ENCODE assay signal across 3 cellular contexts in the genomic region with DNA sequence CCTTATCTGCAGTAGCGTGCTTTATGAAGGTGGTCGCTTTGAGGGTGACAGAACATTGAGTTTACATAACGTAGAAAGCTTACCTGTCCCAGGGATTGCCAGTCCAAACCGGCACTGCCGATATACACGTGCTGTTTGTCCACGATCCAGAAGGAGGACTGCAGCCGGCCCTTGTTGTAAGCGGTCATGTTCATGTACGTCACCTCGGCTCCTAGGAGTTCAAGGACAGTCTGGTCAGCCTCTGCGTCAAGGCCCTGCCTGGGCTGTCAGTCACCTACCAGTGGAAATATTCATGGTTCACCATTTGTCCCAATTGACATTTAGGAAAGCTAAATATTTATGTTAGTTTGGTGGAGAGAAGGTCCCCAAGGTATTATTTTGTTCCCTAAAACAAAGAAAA.
A peak's percentile ranks its signal among the peaks of the same experiment; 100 is the strongest.
TF ChIP-seq lines count a peak whose summit lies in the region.

No MANE protein-coding gene starts in this region.

TF ChIP-seq in HepG2, 621 proteins besides CTCF, POLR2A, EP300 and RAD21 (continues in another document):
- TF ChIP-seq KDM6A (CRISPR knock-in tag; IDR thresholded peaks at IDR 0.05; ENCODE audit: low read depth) (no peak), RARA (CRISPR knock-in tag; IDR thresholded peaks at IDR 0.05) (peak; percentile 74), MYC (CRISPR knock-in tag; IDR thresholded peaks at IDR 0.05; ENCODE audit: borderline replicate concordance) (no peak), ATM (IDR thresholded peaks at IDR 0.05; ENCODE audit: borderline replicate concordance) (no peak), ZNF569 (CRISPR knock-in tag; IDR thresholded peaks at IDR 0.05; ENCODE audit: borderline replicate concordance) (no peak), JDP2 (CRISPR knock-in tag; IDR thresholded peaks at IDR 0.05; ENCODE audit: borderline replicate concordance) (no peak), ZNF205 (CRISPR knock-in tag; IDR thresholded peaks at IDR 0.05) (no peak), EZH2 (conservative IDR thresholded peaks at IDR 0.05; ENCODE audit: low read depth, low read length) (no peak), ARID3A (IDR thresholded peaks at IDR 0.05; ENCODE audit: low read depth, low read length) (no peak), SKI (IDR thresholded peaks at IDR 0.05; ENCODE audit: partially characterized antibody) (peak; percentile 56), NCOA2 (CRISPR knock-in tag; IDR thresholded peaks at IDR 0.05) (no peak), RXRA (CRISPR knock-in tag; IDR thresholded peaks at IDR 0.05) (peak; percentile 34; the same call in 1 of the 2 replicates), ZNF703 (CRISPR knock-in tag; IDR thresholded peaks at IDR 0.05; ENCODE audit: borderline replicate concordance) (no peak), ZNF30 (CRISPR knock-in tag; IDR thresholded peaks at IDR 0.05) (no peak)
- TF ChIP-seq, protein P1, sequence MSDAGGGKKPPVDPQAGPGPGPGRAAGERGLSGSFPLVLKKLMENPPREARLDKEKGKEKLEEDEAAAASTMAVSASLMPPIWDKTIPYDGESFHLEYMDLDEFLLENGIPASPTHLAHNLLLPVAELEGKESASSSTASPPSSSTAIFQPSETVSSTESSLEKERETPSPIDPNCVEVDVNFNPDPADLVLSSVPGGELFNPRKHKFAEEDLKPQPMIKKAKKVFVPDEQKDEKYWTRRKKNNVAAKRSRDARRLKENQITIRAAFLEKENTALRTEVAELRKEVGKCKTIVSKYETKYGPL (CRISPR knock-in tag; IDR thresholded peaks at IDR 0.05) = no peak
- TF ChIP-seq, protein P2, sequence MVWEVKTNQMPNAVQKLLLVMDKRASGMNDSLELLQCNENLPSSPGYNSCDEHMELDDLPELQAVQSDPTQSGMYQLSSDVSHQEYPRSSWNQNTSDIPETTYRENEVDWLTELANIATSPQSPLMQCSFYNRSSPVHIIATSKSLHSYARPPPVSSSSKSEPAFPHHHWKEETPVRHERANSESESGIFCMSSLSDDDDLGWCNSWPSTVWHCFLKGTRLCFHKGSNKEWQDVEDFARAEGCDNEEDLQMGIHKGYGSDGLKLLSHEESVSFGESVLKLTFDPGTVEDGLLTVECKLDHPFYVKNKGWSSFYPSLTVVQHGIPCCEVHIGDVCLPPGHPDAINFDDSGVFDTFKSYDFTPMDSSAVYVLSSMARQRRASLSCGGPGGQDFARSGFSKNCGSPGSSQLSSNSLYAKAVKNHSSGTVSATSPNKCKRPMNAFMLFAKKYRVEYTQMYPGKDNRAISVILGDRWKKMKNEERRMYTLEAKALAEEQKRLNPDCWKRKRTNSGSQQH (CRISPR knock-in tag; IDR thresholded peaks at IDR 0.05; ENCODE audit: low read depth) = no peak

TF ChIP-seq in GM23338, 12 proteins besides CTCF, POLR2A, EP300 and RAD21:
- no peak for TF ChIP-seq CREB1 (CRISPR knock-in tag; IDR thresholded peaks at IDR 0.05; ENCODE audit: low read depth)
- no peak for TF ChIP-seq POLR2AphosphoS5 (IDR thresholded peaks at IDR 0.05; ENCODE audit: low read depth)
- no peak for TF ChIP-seq ZNF114 (CRISPR knock-in tag; IDR thresholded peaks at IDR 0.05)
- TF ChIP-seq, protein P3, sequence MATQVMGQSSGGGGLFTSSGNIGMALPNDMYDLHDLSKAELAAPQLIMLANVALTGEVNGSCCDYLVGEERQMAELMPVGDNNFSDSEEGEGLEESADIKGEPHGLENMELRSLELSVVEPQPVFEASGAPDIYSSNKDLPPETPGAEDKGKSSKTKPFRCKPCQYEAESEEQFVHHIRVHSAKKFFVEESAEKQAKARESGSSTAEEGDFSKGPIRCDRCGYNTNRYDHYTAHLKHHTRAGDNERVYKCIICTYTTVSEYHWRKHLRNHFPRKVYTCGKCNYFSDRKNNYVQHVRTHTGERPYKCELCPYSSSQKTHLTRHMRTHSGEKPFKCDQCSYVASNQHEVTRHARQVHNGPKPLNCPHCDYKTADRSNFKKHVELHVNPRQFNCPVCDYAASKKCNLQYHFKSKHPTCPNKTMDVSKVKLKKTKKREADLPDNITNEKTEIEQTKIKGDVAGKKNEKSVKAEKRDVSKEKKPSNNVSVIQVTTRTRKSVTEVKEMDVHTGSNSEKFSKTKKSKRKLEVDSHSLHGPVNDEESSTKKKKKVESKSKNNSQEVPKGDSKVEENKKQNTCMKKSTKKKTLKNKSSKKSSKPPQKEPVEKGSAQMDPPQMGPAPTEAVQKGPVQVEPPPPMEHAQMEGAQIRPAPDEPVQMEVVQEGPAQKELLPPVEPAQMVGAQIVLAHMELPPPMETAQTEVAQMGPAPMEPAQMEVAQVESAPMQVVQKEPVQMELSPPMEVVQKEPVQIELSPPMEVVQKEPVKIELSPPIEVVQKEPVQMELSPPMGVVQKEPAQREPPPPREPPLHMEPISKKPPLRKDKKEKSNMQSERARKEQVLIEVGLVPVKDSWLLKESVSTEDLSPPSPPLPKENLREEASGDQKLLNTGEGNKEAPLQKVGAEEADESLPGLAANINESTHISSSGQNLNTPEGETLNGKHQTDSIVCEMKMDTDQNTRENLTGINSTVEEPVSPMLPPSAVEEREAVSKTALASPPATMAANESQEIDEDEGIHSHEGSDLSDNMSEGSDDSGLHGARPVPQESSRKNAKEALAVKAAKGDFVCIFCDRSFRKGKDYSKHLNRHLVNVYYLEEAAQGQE (IDR thresholded peaks at IDR 0.05; ENCODE audit: unreplicated experiment) = no peak

TF ChIP-seq in H1, 55 proteins besides CTCF, POLR2A, EP300 and RAD21:
- TF ChIP-seq CBX5 (IDR thresholded peaks at IDR 0.05; ENCODE audit: low read depth, low read length) = no peak
- TF ChIP-seq BACH1 (IDR thresholded peaks at IDR 0.05; ENCODE audit: low read length) = no peak
- TF ChIP-seq ZNF274 (IDR thresholded peaks at IDR 0.05; ENCODE audit: borderline replicate concordance, extremely low read depth, low read length) = no peak
- TF ChIP-seq, protein P4, sequence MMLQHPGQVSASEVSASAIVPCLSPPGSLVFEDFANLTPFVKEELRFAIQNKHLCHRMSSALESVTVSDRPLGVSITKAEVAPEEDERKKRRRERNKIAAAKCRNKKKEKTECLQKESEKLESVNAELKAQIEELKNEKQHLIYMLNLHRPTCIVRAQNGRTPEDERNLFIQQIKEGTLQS (IDR thresholded peaks at IDR 0.05; ENCODE audit: insufficient read depth, low read depth, low read length) = no peak
- TF ChIP-seq BCL11A (IDR thresholded peaks at IDR 0.05; ENCODE audit: low read depth in 2 of 2, low read length in 2 of 2) = no peak
- no peak for TF ChIP-seq SP4 (IDR thresholded peaks at IDR 0.05; ENCODE audit: low read length)
- no peak for TF ChIP-seq SRF (IDR thresholded peaks at IDR 0.05; ENCODE audit: low read depth, low read length)
- TF ChIP-seq RBBP5 (IDR thresholded peaks at IDR 0.05; ENCODE audit: borderline replicate concordance, low read depth, low read length) = no peak
- TF ChIP-seq CREB1 (IDR thresholded peaks at IDR 0.05) = no peak
- no peak for TF ChIP-seq GABPA (IDR thresholded peaks at IDR 0.05; ENCODE audit: borderline replicate concordance, insufficient read depth, low read length)
